Comparison of ENCODE assay signal across 29 cellular contexts in genomic region chr12:27319848-27320247, GRCh38. TPM values are rescaled to one million over a fixed set of nuclear protein-coding genes. Genes with fewer than 3 reads are reported as not detected.
DNase-seq lines count a peak whose midpoint lies in the region; FAIRE-seq and TF ChIP-seq lines count a peak whose summit lies in the region.
"Had no signal": no experiment of that assay in that cellular context is flagged by ENCODE, and none has a peak within 500 bp of the region (broad histone marks: within the 10 kb centered on the region; RNA-seq: fewer than 3 reads in every experiment).

No MANE protein-coding gene starts in this region.

- no peak overlapping the region; the same call in 1 of the 2 replicates for H2AK5ac ChIP-seq in H1 (ENCODE audit: low read depth, low read length)

- no peak for TF ChIP-seq RAD21 in H1 (IDR thresholded peaks at IDR 0.05 in 1 of 2, conservative IDR thresholded peaks at IDR 0.05 in 1 of 2; ENCODE audit: low read depth in 2 of 2, low read length in 2 of 2)

- no peak for TF ChIP-seq POLR2A in H1 (IDR thresholded peaks at IDR 0.05; ENCODE audit: control extremely low read depth in 1 of 2, low read depth in 2 of 2, low read length in 2 of 2)

- H3K27me3 ChIP-seq in SJSA1 (replicated peaks) (no peaks in the 10 kb centered on the region), H1 (replicated peaks in 1 of 4; ENCODE audit: control insufficient read depth in 3 of 4, extremely low read depth in 1 of 4, insufficient read depth in 3 of 4, low read length in 3 of 4) (no peaks in the 10 kb centered on the region)
- H3K27me3 ChIP-seq: BE2C, body of pancreas, dorsolateral prefrontal cortex, neural progenitor cell had no signal

- H3K4me2 ChIP-seq in H1 (ENCODE audit: insufficient read depth in 1 of 2, low read depth in 2 of 2, low read length in 2 of 2), result 0 out of 4 replicates have a peak overlapping the region, but pooled peaks of 1 of the 2 experiments have one; percentile 25
- H3K4me2 ChIP-seq: neural progenitor cell had no signal

- H3K9ac ChIP-seq in H1 (replicated peaks in 1 of 4; ENCODE audit: extremely low read depth in 1 of 4, low read depth in 3 of 4, low read length in 3 of 4), result no peak overlapping the region
- H3K9ac ChIP-seq: neural progenitor cell had no signal

- POLR2A ChIA-PET in H1 (lab: Charles Lee; ENCODE audit: partially characterized antibody), result interaction anchor here (0.8 to 2.5 kb wide), 3 partner anchors 10 to 231 kb away, joined by 3 to 11 read pairs (median 6); partner anchors contain the start of gene BMAL2

- no peak for TF ChIP-seq EP300 in H1 (IDR thresholded peaks at IDR 0.05; ENCODE audit: borderline replicate concordance in 1 of 2, low read depth in 2 of 2, low read length in 2 of 2)

- peak overlapping the region; percentile 50 for H3K27ac Mint-ChIP-seq in HFFc6
- peak overlapping the region; percentile 11 for H3K27ac Mint-ChIP-seq in osteocyte (ENCODE audit: unreplicated experiment)
- H3K27ac Mint-ChIP-seq in glutamatergic neuron (ENCODE audit: unreplicated experiment), result no peak overlapping the region
- H3K27ac Mint-ChIP-seq: activated B cell treated with CpG ODN at 0.5 μM for 24 hours; activated naive CD8-positive, alpha-beta T cell treated with anti-CD3 and anti-CD28 coated beads, Interleukin-2, amount 50 U/mL, for 24 hours; activated T-cell treated with anti-CD3 and anti-CD28 coated beads, Interleukin-2, amount 50 U/mL, for 72 hours; CD8-positive, alpha-beta T cell; neural progenitor cell; stimulated activated effector memory CD8-positive, alpha-beta T cell treated with anti-CD3 and anti-CD28 coated beads, Interleukin-12 subunit alpha, Interleukin-12 subunit beta, amount 100 ng/mL, for 72 hours; type B pancreatic cell had no signal

- no peak overlapping the region for H3K23ac ChIP-seq in H1 (ENCODE audit: insufficient read length)

- peaks cover 26% of the 10 kb centered on the region for H3K4me1 Mint-ChIP-seq in HFFc6 (ENCODE audit: low read depth)
- peaks cover 7% of the 10 kb centered on the region for H3K4me1 Mint-ChIP-seq in osteocyte (ENCODE audit: unreplicated experiment)
- no peaks in the 10 kb centered on the region for H3K4me1 Mint-ChIP-seq in glutamatergic neuron (ENCODE audit: low read depth, unreplicated experiment)
- H3K4me1 Mint-ChIP-seq: activated B cell treated with CpG ODN at 0.5 μM for 24 hours; neural progenitor cell; stimulated activated effector memory CD8-positive, alpha-beta T cell treated with anti-CD3 and anti-CD28 coated beads, Interleukin-12 subunit alpha, Interleukin-12 subunit beta, amount 100 ng/mL, for 72 hours had no signal

- H3K9me3 ChIP-seq in SJSA1 (replicated peaks), result no peaks in the 10 kb centered on the region; the same call in 1 of the 2 replicates
- no peaks in the 10 kb centered on the region for H3K9me3 ChIP-seq in H1 (ENCODE audit: insufficient read depth in 2 of 2, low read depth in 1 of 2, low read length in 1 of 2)
- H3K9me3 ChIP-seq: BE2C, body of pancreas had no signal

- no peaks in the 10 kb centered on the region for H3K27me3 Mint-ChIP-seq in HFFc6 (ENCODE audit: insufficient read depth)
- no peaks in the 10 kb centered on the region for H3K27me3 Mint-ChIP-seq in osteocyte (ENCODE audit: unreplicated experiment)
- no peaks in the 10 kb centered on the region for H3K27me3 Mint-ChIP-seq in glutamatergic neuron (ENCODE audit: unreplicated experiment)
- H3K27me3 Mint-ChIP-seq: activated B cell treated with CpG ODN at 0.5 μM for 24 hours; activated naive CD8-positive, alpha-beta T cell treated with anti-CD3 and anti-CD28 coated beads, Interleukin-2, amount 50 U/mL, for 24 hours; type B pancreatic cell had no signal

- H4K5ac ChIP-seq in H1 (ENCODE audit: insufficient read length, low read depth, low read length), result no peak overlapping the region

- H4K8ac ChIP-seq in H1 (ENCODE audit: extremely low read depth, insufficient read depth, low read length), result no peak overlapping the region

- H3K4me1 ChIP-seq in SJSA1 (replicated peaks) (peaks cover 29% of the 10 kb centered on the region), H1 (replicated peaks in 1 of 4; ENCODE audit: control insufficient read depth in 3 of 4, insufficient read depth in 4 of 4, low read length in 3 of 4) (peaks cover 0 to 5% (median 4%) of the 10 kb centered on the region in 4 experiments; a peak in 5 of 7 replicates)
- H3K4me1 ChIP-seq: BE2C, body of pancreas, neural progenitor cell had no signal

- no peaks in the 10 kb centered on the region for H3K23me2 ChIP-seq in H1 (ENCODE audit: low read depth, low read length)

- H3K36me3 ChIP-seq in SJSA1 (peaks cover 36% of the 10 kb centered on the region), H1 (ENCODE audit: control insufficient read depth in 2 of 4, insufficient read depth in 4 of 4, low read length in 3 of 4) (peaks cover 0 to 39% (median 12%) of the 10 kb centered on the region in 4 experiments; a peak in 6 of 8 replicates)

- TF ChIP-seq CTCF in HFFc6 (IDR thresholded peaks at IDR 0.05) (no peak), H1 (IDR thresholded peaks at IDR 0.05; ENCODE audit: control extremely low read depth in 1 of 3, insufficient read depth in 1 of 3, low read depth in 1 of 3, low read length in 3 of 3) (no peak), osteocyte (IDR thresholded peaks at IDR 0.05) (no peak), glutamatergic neuron (IDR thresholded peaks at IDR 0.05; ENCODE audit: partially characterized antibody, unreplicated experiment) (no peak)

- H3K79me2 ChIP-seq in H1 (ENCODE audit: control insufficient read depth in 1 of 2, insufficient read depth in 2 of 2, low read length in 2 of 2), result no peaks in the 10 kb centered on the region

- H2BK5ac ChIP-seq in H1 (ENCODE audit: low read depth, low read length), result no peak overlapping the region

- no peak overlapping the region for H4K91ac ChIP-seq in H1 (replicated peaks; ENCODE audit: insufficient read length, low read length)

- H2BK20ac ChIP-seq in H1 (ENCODE audit: low read length), result no peak overlapping the region

- H3K4me3 Mint-ChIP-seq in HFFc6, result no peak overlapping the region
- no peak overlapping the region for H3K4me3 Mint-ChIP-seq in osteocyte (ENCODE audit: unreplicated experiment)
- H3K4me3 Mint-ChIP-seq in glutamatergic neuron (ENCODE audit: unreplicated experiment), result no peak overlapping the region
- H3K4me3 Mint-ChIP-seq: activated B cell treated with CpG ODN at 0.5 μM for 24 hours; activated naive CD8-positive, alpha-beta T cell treated with anti-CD3 and anti-CD28 coated beads, Interleukin-2, amount 50 U/mL, for 24 hours; activated T-cell treated with anti-CD3 and anti-CD28 coated beads, Interleukin-2, amount 50 U/mL, for 72 hours; CD8-positive, alpha-beta T cell; neural progenitor cell; stimulated activated effector memory CD8-positive, alpha-beta T cell treated with anti-CD3 and anti-CD28 coated beads, Interleukin-12 subunit alpha, Interleukin-12 subunit beta, amount 100 ng/mL, for 72 hours; type B pancreatic cell had no signal

- 65% methylated on average over 2 of the region's 2 CpGs; no CpG with 5 or more reads in 1 of the 2 experiments for WGBS in H1 (ENCODE audit: extremely low coverage in 1 of 2, insufficient coverage in 1 of 2, insufficient read length in 1 of 2, insufficient replicate concordance in 2 of 2, low coverage in 1 of 2, low lambda C conversion rate in 2 of 2, missing lambda C conversion rate in 1 of 2), 2 experiments

- no peak for DNase-seq in HFFc6
- no peak for DNase-seq in SJSA1 (ENCODE audit: low read depth in 1 of 2, low spot score in 2 of 2)
- no peak for DNase-seq in H1 (ENCODE audit: low read depth in 1 of 2, low spot score in 2 of 2)
- DNase-seq in osteocyte (ENCODE audit: extremely low spot score, unreplicated experiment), result no peak
- no peak for DNase-seq in glutamatergic neuron
- no peak for DNase-seq in activated CD8-positive, alpha-beta memory T cell treated with anti-CD3 and anti-CD28 coated beads for 24 hours
- DNase-seq in retina, result no peak
- no peak for DNase-seq in activated CD8-positive, alpha-beta memory T cell treated with anti-CD3 and anti-CD28 coated beads, Interleukin-2, amount 50 U/mL, for 4 hours
- DNase-seq: activated B cell treated with CpG ODN at 0.5 μM for 24 hours; activated CD4-positive, alpha-beta T cell treated with anti-CD3 and anti-CD28 coated beads, Interleukin-2, amount 50 U/mL, for 4 hours; activated naive CD8-positive, alpha-beta T cell treated with anti-CD3 and anti-CD28 coated beads, Interleukin-2, amount 50 U/mL, for 24 hours; activated T-cell treated with anti-CD3 and anti-CD28 coated beads, Interleukin-2, amount 50 U/mL, for 72 hours; BE2C; body of pancreas; CD8-positive, alpha-beta T cell; cerebellar nuclear complex; dorsolateral prefrontal cortex; mesendoderm; NCI-H1048; NCI-H446; NCI-H748 treated with DMSO at 0.1 percent for 48 hours; posterior cingulate gyrus; stimulated activated CD4-positive, alpha-beta T cell treated with anti-CD3 and anti-CD28 coated beads, Interleukin-15, amount 100 ng/mL, for 24 hours; substantia nigra had no signal

- H3K27ac ChIP-seq in SJSA1 (0 out of 2 replicates have a peak overlapping the region, but pooled peaks have one; percentile 13), H1 (ENCODE audit: low read depth, low read length) (no peak overlapping the region)
- H3K27ac ChIP-seq: body of pancreas, neural progenitor cell had no signal

- peak; percentile 39 for FAIRE-seq in H1 (lab: Jason Lieb, UNC)
- FAIRE-seq: GM18507, islet of Langerhans had no signal

- CTCF ChIA-PET in H1 (lab: Charles Lee; ENCODE audit: partially characterized antibody), result interaction anchor here (0.6 to 1.8 kb wide), 4 partner anchors 8 to 1956 kb away, joined by 3 to 7 read pairs (median 4); no protein-coding TSS in a partner anchor

- no peak overlapping the region for H3K14ac ChIP-seq in H1 (ENCODE audit: insufficient read length)

- no peaks in the 10 kb centered on the region for H3K79me1 ChIP-seq in H1 (ENCODE audit: low read depth, low read length)

- no peak overlapping the region for H3K18ac ChIP-seq in H1 (ENCODE audit: extremely low read depth, low read length)

- H2BK15ac ChIP-seq in H1 (ENCODE audit: low read length), result no peak overlapping the region

- H3K4me3 ChIP-seq in SJSA1, result no peak overlapping the region
- H3K4me3 ChIP-seq in H1 (ENCODE audit: extremely low read depth in 1 of 4, insufficient read depth in 2 of 4, low read depth in 3 of 4, low read length in 4 of 4), result no peak overlapping the region
- H3K4me3 ChIP-seq: body of pancreas, dorsolateral prefrontal cortex, neural progenitor cell had no signal

- no peaks in the 10 kb centered on the region for H3K36me3 Mint-ChIP-seq in HFFc6 (ENCODE audit: low read depth)
- peaks cover 32% of the 10 kb centered on the region for H3K36me3 Mint-ChIP-seq in osteocyte (ENCODE audit: unreplicated experiment)
- no peaks in the 10 kb centered on the region for H3K36me3 Mint-ChIP-seq in glutamatergic neuron (ENCODE audit: unreplicated experiment)

- H4K20me1 ChIP-seq in H1 (replicated peaks in 1 of 2; ENCODE audit: control insufficient read depth in 1 of 2, insufficient read depth in 2 of 2, low read length in 2 of 2), result no peaks in the 10 kb centered on the region

- no peak overlapping the region for H2BK12ac ChIP-seq in H1 (ENCODE audit: low read depth, low read length)

- no peak overlapping the region for H3K56ac ChIP-seq in H1 (replicated peaks; ENCODE audit: insufficient read length, low read depth, low read length)

- H3K9me3 Mint-ChIP-seq in HFFc6 (no peaks in the 10 kb centered on the region), osteocyte (ENCODE audit: unreplicated experiment) (no peaks in the 10 kb centered on the region), glutamatergic neuron (ENCODE audit: unreplicated experiment) (peaks cover 1% of the 10 kb centered on the region)
- H3K9me3 Mint-ChIP-seq: activated B cell treated with CpG ODN at 0.5 μM for 24 hours; activated naive CD8-positive, alpha-beta T cell treated with anti-CD3 and anti-CD28 coated beads, Interleukin-2, amount 50 U/mL, for 24 hours; activated T-cell treated with anti-CD3 and anti-CD28 coated beads, Interleukin-2, amount 50 U/mL, for 72 hours; CD8-positive, alpha-beta T cell; neural progenitor cell; stimulated activated effector memory CD8-positive, alpha-beta T cell treated with anti-CD3 and anti-CD28 coated beads, Interleukin-12 subunit alpha, Interleukin-12 subunit beta, amount 100 ng/mL, for 72 hours; type B pancreatic cell had no signal

- no peak overlapping the region for H2AFZ ChIP-seq in H1 (ENCODE audit: low read length)
- H2AFZ ChIP-seq: neural progenitor cell had no signal

- H3K4ac ChIP-seq in H1 (replicated peaks; ENCODE audit: insufficient read length, low read depth, low read length), result no peak overlapping the region

- H2BK120ac ChIP-seq in H1 (replicated peaks; ENCODE audit: low read depth, low read length), result no peak overlapping the region

RNA-seq across cellular contexts. Expression of gene BMAL2, which starts 12.8 kb away (rescaled TPM):
- 10 to 100 TPM; 23.1 to 47.1 (median 39.9) TPM for total RNA-seq in HFFc6 (2021; fragmentation: NEBNext Ultra II Directional; extraction: Animal tissue kit (Norgen Biotek cat#: 25700))
- 39.5 and 47.8 TPM in 2 replicates for total RNA-seq in SJSA1 (2014; rRNA removed; shearing (Covaris generic))
- total RNA-seq in H1 (2021; fragmentation: NEBNext Ultra II Directional; extraction: Animal tissue kit (Norgen Biotek cat#: 25700)), result 20.6 and 22.8 TPM in 2 replicates
- 1.8 and 3.2 TPM in 2 replicates for polyA plus RNA-seq in H1 (2011; rRNA removed)
- polyA plus RNA-seq in H1 (2011; cell fraction: cytosol; rRNA removed), result 3.4 TPM
- polyA plus RNA-seq in H1 (2011; cell fraction: nucleus; rRNA removed), result 3.8 TPM
- polyA plus RNA-seq in H1 (2012, experiment 1 of 2), result 7.4 to 11.0 TPM (median 9.1 TPM) in 4 replicates
- polyA plus RNA-seq in H1 (2012, experiment 2 of 2), result 0.96 TPM
- 9.2 TPM for polyA plus RNA-seq in H1 (2013, experiment 1 of 2)
- 8.0 TPM for polyA plus RNA-seq in H1 (2013, experiment 2 of 2)
- 9.8 and 13.0 TPM in 2 replicates for polyA minus RNA-seq in H1 (2011; rRNA and poly(A)+ RNA removed)
- polyA minus RNA-seq in H1 (2011; cell fraction: cytosol; rRNA and poly(A)+ RNA removed), result 6.4 TPM
- polyA minus RNA-seq in H1 (2011; cell fraction: nucleus; rRNA and poly(A)+ RNA removed), result 20.3 TPM
- total RNA-seq in osteocyte (5.5 and 6.4 TPM in 2 replicates), glutamatergic neuron (ENCODE audit: unreplicated experiment) (5.3 TPM)
- total RNA-seq: CD8-positive, alpha-beta T cell had no signal
